8 cellular contexts compared by ENCODE assay signal in genomic region chr5:132410451-132411381, GRCh38. TPM values are rescaled to one million over a fixed set of nuclear protein-coding genes. Genes with fewer than 3 reads are reported as not detected.
A peak's percentile ranks its signal among the peaks of the same experiment; 100 is the strongest.
DNase-seq lines count a peak whose midpoint lies in the region; ATAC-seq and TF ChIP-seq lines count a peak whose summit lies in the region.

No MANE protein-coding gene starts in this region.

- DNase-seq in 8988T: peak; percentile 74
- DNase-seq in NCI-H2029 (lab: John Stamatoyannopoulos, UW): peak; percentile 84
- DNase-seq in mammary epithelial cell: no peak
- DNase-seq in islet precursor cell: peak; percentile 86
- peak; percentile 91 for DNase-seq in stimulated activated CD4-positive, alpha-beta T cell treated with anti-CD3 and anti-CD28 coated beads, Interleukin-15, amount 100 ng/mL, for 24 hours

- dilution Hi-C loops in mammary epithelial cell (cut with HindIII; ENCODE audit: low sequenced_read_pairs): loop anchor here (5.0 kb wide), 1 partner anchor 37 kb away; no protein-coding TSS in a partner anchor

- 5% methylated on average over 20 of the region's 92 CpGs for WGBS in mammary epithelial cell (ENCODE audit: low coverage, missing lambda C conversion rate)

- no peaks in the 10 kb centered on the region for H3K27me3 ChIP-seq in mammary epithelial cell (ENCODE audit: insufficient read depth, low read length)

- peak overlapping the region; percentile 41 for H3K27ac ChIP-seq in mammary epithelial cell (ENCODE audit: insufficient read depth, low read depth, low read length)

- peaks cover 24% of the 10 kb centered on the region for H3K4me1 ChIP-seq in mammary epithelial cell (ENCODE audit: insufficient read depth, low read length)

- H3K9ac ChIP-seq in mammary epithelial cell (ENCODE audit: insufficient read depth, low read length): peak overlapping the region; percentile 51

- H3K4me2 ChIP-seq in mammary epithelial cell (ENCODE audit: insufficient read depth, low read depth, low read length): peak overlapping the region; percentile 97

- no peaks in the 10 kb centered on the region for H4K20me1 ChIP-seq in mammary epithelial cell (ENCODE audit: insufficient read depth, low read length)

- BruUV-seq in mammary epithelial cell (replicated peaks; lab: Mats Ljungman, UMichigan): no TSS peak

- intact Hi-C loops in mammary epithelial cell (cut with micrococcal nuclease): loop anchor here (1.0 to 10.0 kb wide), 4 partner anchors 21 to 346 kb away; partner anchors contain the start of gene IL3

- no peaks in the 10 kb centered on the region for H3K79me2 ChIP-seq in mammary epithelial cell (ENCODE audit: insufficient read depth, low read length)

- CTCF ChIA-PET in mammary epithelial cell (lab: Charles Lee; ENCODE audit: low non-redundant PET): no interaction called here

- peak overlapping the region; percentile 89 for H2AFZ ChIP-seq in mammary epithelial cell (ENCODE audit: low read depth, low read length)

- TF ChIP-seq CTCF in WI38 (IDR thresholded peaks at IDR 0.05; ENCODE audit: low read depth, low read length): peak; percentile 46
- peak; percentile 26 to 76 for TF ChIP-seq CTCF in mammary epithelial cell (conservative IDR thresholded peaks at IDR 0.05 in 1 of 2, IDR thresholded peaks at IDR 0.05 in 1 of 2; ENCODE audit: extremely low read depth in 1 of 2, insufficient read depth in 1 of 2, low read depth in 1 of 2, low read length in 2 of 2)

- ATAC-seq in GM18499 (IDR thresholded peaks at IDR 0.05; ENCODE audit: insufficient read depth, unreplicated experiment) (peak; percentile 42), HG02884 (IDR thresholded peaks at IDR 0.05; ENCODE audit: unreplicated experiment) (peak; percentile 60)

- in situ Hi-C loops in mammary epithelial cell (cut with MboI; ENCODE audit: low sequenced_read_pairs in 2 of 2): loop anchor here in 1 of 2 donors (10.0 kb wide), 1 partner anchor 84 kb away; the partner anchor contains the start of gene IRF1

- no peaks in the 10 kb centered on the region for H3K9me3 ChIP-seq in mammary epithelial cell (replicated peaks; ENCODE audit: insufficient read depth, low read length)

- H3K36me3 ChIP-seq in mammary epithelial cell (ENCODE audit: insufficient read depth, low read length): no peaks in the 10 kb centered on the region

- H3K4me3 ChIP-seq in WI38 (ENCODE audit: low read depth, low read length) (peak overlapping the region; percentile 76), mammary epithelial cell (replicated peaks in 1 of 3; ENCODE audit: insufficient read depth in 1 of 3, low read depth in 2 of 3, low read length in 3 of 3) (peak overlapping the region; percentile 47 to 73 (median 68))

RNA-seq across cellular contexts. Expression of gene SLC22A5, which starts 41.2 kb away (rescaled TPM):
- total RNA-seq in mammary epithelial cell: 10 to 100 TPM; 11.5 to 13.8 TPM
- polyA plus RNA-seq in mammary epithelial cell: 15.5 TPM
- 69.6 TPM for polyA minus RNA-seq in mammary epithelial cell
